Comparison of ENCODE assay signal across 27 cellular contexts in genomic region chr1:206025283-206025820, GRCh38. TPM values are rescaled to one million over a fixed set of nuclear protein-coding genes. Genes with fewer than 3 reads are reported as not detected.
DNase-seq lines count a peak whose midpoint lies in the region; ATAC-seq, FAIRE-seq and TF ChIP-seq lines count a peak whose summit lies in the region.
"Had no signal": no experiment of that assay in that cellular context is flagged by ENCODE, and none has a peak within 500 bp of the region (broad histone marks: within the 10 kb centered on the region; RNA-seq: fewer than 3 reads in every experiment).

No MANE protein-coding gene starts in this region.

- H3K27me3 ChIP-seq in RWPE2 (ENCODE audit: insufficient read depth, poor library complexity, severe bottlenecking), result no peaks in the 10 kb centered on the region
- no peaks in the 10 kb centered on the region for H3K27me3 ChIP-seq in bronchial epithelial cell (ENCODE audit: control insufficient read depth, insufficient read depth, low read length)
- H3K27me3 ChIP-seq in lung (ENCODE audit: control insufficient read depth, insufficient read depth), result no peaks in the 10 kb centered on the region
- no peaks in the 10 kb centered on the region for H3K27me3 ChIP-seq in upper lobe of right lung
- H3K27me3 ChIP-seq: BLaER1 treated with 17β-estradiol and CSF1 and Interleukin-3, amounts not matched to agents 10 nM and 100 nM had no signal

- no peak for TF ChIP-seq CTCF in RWPE2 (IDR thresholded peaks at IDR 0.05; ENCODE audit: poor library complexity, severe bottlenecking)
- no peak for TF ChIP-seq CTCF in bronchial epithelial cell (IDR thresholded peaks at IDR 0.05; ENCODE audit: insufficient read depth, low read length, severe bottlenecking)
- no peak for TF ChIP-seq CTCF in lung (IDR thresholded peaks at IDR 0.05; ENCODE audit: control extremely low read depth, extremely low read depth)
- TF ChIP-seq CTCF in upper lobe of right lung (IDR thresholded peaks at IDR 0.05), result no peak

- ATAC-seq in RWPE2 (ENCODE audit: low read depth), result peak; percentile 49; the same call in 1 of the 3 replicates
- ATAC-seq in lung (ENCODE audit: insufficient read depth, low FRiP score), result peak; percentile 45
- ATAC-seq in upper lobe of right lung, result peak; percentile 33
- no peak for ATAC-seq in HG03520 (IDR thresholded peaks at IDR 0.05; ENCODE audit: unreplicated experiment)
- ATAC-seq: A549, Right ventricle myocardium inferior had no signal

- no peak for FAIRE-seq in bronchial epithelial cell (lab: Jason Lieb, UNC)
- FAIRE-seq: A549 had no signal

- peaks cover 14% of the 10 kb centered on the region for H3K4me1 ChIP-seq in RWPE2 (ENCODE audit: insufficient read depth, poor library complexity, severe bottlenecking)
- peaks cover 0 to 5% of the 10 kb centered on the region in 2 donors for H3K4me1 ChIP-seq in lung (ENCODE audit: control insufficient read depth in 2 of 2, insufficient read depth in 2 of 2, low read length in 2 of 2)
- H3K4me1 ChIP-seq in upper lobe of right lung, result peaks cover 12% of the 10 kb centered on the region
- H3K4me1 ChIP-seq: A549 had no signal

- H3K9me3 ChIP-seq in RWPE2 (ENCODE audit: severe bottlenecking), result no peaks in the 10 kb centered on the region
- H3K9me3 ChIP-seq in lung (ENCODE audit: control insufficient read depth in 2 of 2, insufficient read depth in 1 of 2, low read length in 1 of 2), result no peaks in the 10 kb centered on the region
- no peaks in the 10 kb centered on the region for H3K9me3 ChIP-seq in upper lobe of right lung

- no peak for DNase-seq in RWPE2 (ENCODE audit: low spot score)
- DNase-seq in bronchial epithelial cell (ENCODE audit: low read depth), result peak; percentile 75
- no peak for DNase-seq in lung (ENCODE audit: low spot score)
- no peak for DNase-seq in upper lobe of right lung
- DNase-seq in islet precursor cell, result no peak
- DNase-seq in iPS-NIHi7 (ENCODE audit: extremely low spot score), result no peak
- DNase-seq: AML-193; CD4-positive, alpha-beta T cell; DMS53; H9; HFFc6; Karpas-422; MV-4-11; NCI-H1105; NCI-H146; NCI-H1930; NCI-H446; NCI-H524 treated with DMSO at 0.1 percent for 48 hours; NCI-H774 had no signal

- H3K27ac ChIP-seq in RWPE2 (ENCODE audit: poor library complexity, severe bottlenecking), result peak overlapping the region; percentile 19
- H3K27ac ChIP-seq in lung (ENCODE audit: low read depth in 1 of 2, low read length in 1 of 2), result peak overlapping the region in 1 of 2 donors; percentile 32
- peak overlapping the region; percentile 14 for H3K27ac ChIP-seq in upper lobe of right lung
- H3K27ac ChIP-seq: A549; BLaER1 treated with 17β-estradiol and CSF1 and Interleukin-3, amounts not matched to agents 10 nM and 100 nM; HL-60; SJSA1 had no signal

- H3K36me3 ChIP-seq in RWPE2 (ENCODE audit: low read depth), result no peaks in the 10 kb centered on the region
- no peaks in the 10 kb centered on the region for H3K36me3 ChIP-seq in bronchial epithelial cell (ENCODE audit: control insufficient read depth, insufficient read depth, low read length)
- no peaks in the 10 kb centered on the region for H3K36me3 ChIP-seq in lung (ENCODE audit: control insufficient read depth in 2 of 2, insufficient read depth in 2 of 2, low read length in 2 of 2)
- no peaks in the 10 kb centered on the region for H3K36me3 ChIP-seq in upper lobe of right lung
- H3K36me3 ChIP-seq: BLaER1 treated with 17β-estradiol and CSF1 and Interleukin-3, amounts not matched to agents 10 nM and 100 nM; SJSA1 had no signal

- WGBS in lung, 2 donors, result 66 to 85% methylated on average over 3 of the region's 3 CpGs

- intact Hi-C loops in upper lobe of right lung (cut with DNase I), result no loop called here

- H3K4me3 ChIP-seq in RWPE2 (ENCODE audit: severe bottlenecking) (no peak overlapping the region), bronchial epithelial cell (ENCODE audit: low read depth, low read length) (no peak overlapping the region), lung (no peak overlapping the region), upper lobe of right lung (no peak overlapping the region)
- H3K4me3 ChIP-seq: A549; BLaER1 treated with 17β-estradiol and CSF1 and Interleukin-3, amounts not matched to agents 10 nM and 100 nM; SJSA1 had no signal

RNA-seq across cellular contexts. Expression of gene CTSE, which starts 1.7 kb away (rescaled TPM):
- not detected in 2 replicates for total RNA-seq in bronchial epithelial cell
- 100 to 1,000 TPM in 1 of 2 donors, 10 to 100 TPM in 1; 14.6 to 189 TPM for total RNA-seq in lung
- 100 to 1,000 TPM in 1 of 2 donors, 10 to 100 TPM in 1; 67.9 to 124 TPM for polyA plus RNA-seq in lung
- 85.8 TPM for total RNA-seq in upper lobe of right lung
- total RNA-seq: CD4-positive, alpha-beta T cell; Daoy; G401; H9; HFFc6; Right ventricle myocardium inferior; SJSA1 had no signal
- polyA plus RNA-seq: A549 had no signal

RNA-seq across cellular contexts. Expression of gene RAB7B, which starts 22.2 kb away (rescaled TPM):
- total RNA-seq in bronchial epithelial cell (2.9 and 4.9 TPM in 2 replicates), lung (10 to 100 TPM in 1 of 2 donors, 1 to 10 TPM in 1; 3.6 to 16.2 TPM), upper lobe of right lung (7.0 TPM)
- polyA plus RNA-seq in lung, result 1 to 10 TPM; 3.4 to 5.3 TPM

RNA-seq across cellular contexts. Expression of gene RHEX, which starts 27.6 kb away (rescaled TPM):
- total RNA-seq in bronchial epithelial cell (not detected in 2 replicates), lung (1 to 10 TPM in 1 of 2 donors, under 1 TPM in 1; 0.57 to 7.4 TPM), upper lobe of right lung (17.3 TPM)
- polyA plus RNA-seq in lung, result 1 to 10 TPM in 1 of 2 donors, under 1 TPM in 1; 0.63 to 1.9 TPM
- total RNA-seq: CD4-positive, alpha-beta T cell; Daoy; G401; H9; HFFc6; SJSA1 had no signal
- polyA plus RNA-seq: A549 had no signal

Comparison
In these comparisons a context has a peak if more than half of its experiments do, and no peak if none do; other contexts are left out.
1. RNA of gene CTSE, which starts 1.7 kb away (total RNA-seq): 14.6 to 189 TPM in lung and 85.8 TPM in upper lobe of right lung (single experiment); not detected in bronchial epithelial cell; every median in the first group is over 10 times any median in the second.